Comparison of ENCODE assay signal across 1 cellular context in the genomic region with DNA sequence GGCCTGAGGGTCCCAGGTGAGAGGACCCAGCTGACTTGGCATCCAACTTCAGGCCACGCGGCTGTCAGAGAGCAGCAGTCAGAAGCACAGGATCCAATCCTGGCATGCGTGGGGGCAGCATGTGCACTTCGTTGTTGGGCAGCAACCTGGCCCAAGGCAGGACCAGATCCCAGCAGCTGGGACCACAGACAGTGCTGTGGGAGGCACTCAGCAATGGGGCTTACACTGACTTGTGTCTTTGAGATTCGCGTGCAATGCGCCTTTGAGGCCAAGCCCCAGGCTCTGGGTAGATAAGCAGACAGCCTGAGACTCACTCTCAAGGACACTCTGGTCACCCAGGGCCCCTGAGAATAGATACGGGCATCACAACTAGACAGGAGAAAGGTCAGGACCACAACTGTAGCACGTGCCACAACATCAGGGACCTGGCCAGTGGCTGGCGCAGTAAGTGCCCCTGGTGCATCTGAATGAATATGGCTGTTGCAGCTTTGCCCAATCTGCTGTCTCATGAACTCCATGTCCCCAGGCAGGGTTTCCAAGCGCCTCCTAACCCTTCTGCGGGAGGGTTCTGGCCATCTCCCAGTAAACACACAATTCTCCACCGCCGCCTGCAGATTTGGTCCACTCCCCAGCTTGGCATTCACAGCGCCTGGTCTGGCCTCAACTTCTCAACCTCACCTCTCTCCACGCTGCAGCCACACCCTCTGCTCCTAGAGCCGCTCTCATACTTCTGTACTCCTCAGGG.
A peak's percentile ranks its signal among the peaks of the same experiment; 100 is the strongest.
TF ChIP-seq lines count a peak whose summit lies in the region.

No MANE protein-coding gene starts in this region.

TF ChIP-seq in K562, 482 proteins besides CTCF, POLR2A, EP300 and RAD21 (continued from another document):
- TF ChIP-seq HOMEZ (CRISPR knock-in tag; IDR thresholded peaks at IDR 0.05) (no peak), BHLHE40 (IDR thresholded peaks at IDR 0.05; ENCODE audit: low read length) (peak; percentile 83), FOSL1 (tag; conservative IDR thresholded peaks at IDR 0.05) (no peak), ZNF121 (CRISPR knock-in tag; conservative IDR thresholded peaks at IDR 0.05) (peak; percentile 11; the same call in 1 of the 2 replicates), E4F1 (CRISPR knock-in tag; IDR thresholded peaks at IDR 0.05; ENCODE audit: borderline replicate concordance) (no peak), ESRRA (IDR thresholded peaks at IDR 0.05; ENCODE audit: borderline replicate concordance, low read depth) (peak; percentile 86), POLR3G (IDR thresholded peaks at IDR 0.05; ENCODE audit: extremely low read depth, insufficient read length, insufficient replicate concordance) (no peak), POLR2G (IDR thresholded peaks at IDR 0.05; ENCODE audit: low read depth, low read length) (peak; percentile 42), CBFA2T2 (conservative IDR thresholded peaks at IDR 0.05) (peak; percentile 52), THRB (CRISPR knock-in tag; conservative IDR thresholded peaks at IDR 0.05) (no peak), RCOR1 (IDR thresholded peaks at IDR 0.05; ENCODE audit: borderline replicate concordance in 1 of 2, low read depth in 2 of 2, low read length in 2 of 2) (0 out of 4 replicates have a peak, but pooled peaks of 1 of the 2 experiments have one; percentile 32), PHF8 (IDR thresholded peaks at IDR 0.05; ENCODE audit: borderline replicate concordance, low read length) (no peak), GATA2 (CRISPR knock-in tag; IDR thresholded peaks at IDR 0.05) (peak; percentile 40; the same call in 1 of the 2 replicates), STAT5B (CRISPR knock-in tag; IDR thresholded peaks at IDR 0.05) (no peak), ZNF133 (CRISPR knock-in tag; IDR thresholded peaks at IDR 0.05) (no peak), ZNF253 (CRISPR knock-in tag; conservative IDR thresholded peaks at IDR 0.05) (no peak), TCF3 (CRISPR knock-in tag; IDR thresholded peaks at IDR 0.05) (peak; percentile 66), TAL1 (IDR thresholded peaks at IDR 0.05) (peak; percentile 41; the same call in 1 of the 2 replicates), ARID1B (IDR thresholded peaks at IDR 0.05) (peak; percentile 59; the same call in 1 of the 2 replicates), KAT8 (IDR thresholded peaks at IDR 0.05; ENCODE audit: low read depth) (no peak), BCL6 (CRISPR knock-in tag; IDR thresholded peaks at IDR 0.05) (no peak), PPARD (CRISPR knock-in tag; IDR thresholded peaks at IDR 0.05) (no peak), NCOA6 (IDR thresholded peaks at IDR 0.05) (no peak), NFIC (IDR thresholded peaks at IDR 0.05) (0 out of 2 replicates have a peak, but pooled peaks have one; percentile 15), CREBBP (IDR thresholded peaks at IDR 0.05; ENCODE audit: low read depth, low read length) (no peak), CBFA2T3 (IDR thresholded peaks at IDR 0.05) (peak; percentile 81), SMARCA5 (IDR thresholded peaks at IDR 0.05) (no peak), HDAC1 (IDR thresholded peaks at IDR 0.05) (0 out of 4 replicates have a peak, but pooled peaks of 1 of the 2 experiments have one; percentile 34), SREBF1 (IDR thresholded peaks at IDR 0.05; ENCODE audit: borderline replicate concordance, low read depth, low read length) (no peak)
- TF ChIP-seq, protein P1, sequence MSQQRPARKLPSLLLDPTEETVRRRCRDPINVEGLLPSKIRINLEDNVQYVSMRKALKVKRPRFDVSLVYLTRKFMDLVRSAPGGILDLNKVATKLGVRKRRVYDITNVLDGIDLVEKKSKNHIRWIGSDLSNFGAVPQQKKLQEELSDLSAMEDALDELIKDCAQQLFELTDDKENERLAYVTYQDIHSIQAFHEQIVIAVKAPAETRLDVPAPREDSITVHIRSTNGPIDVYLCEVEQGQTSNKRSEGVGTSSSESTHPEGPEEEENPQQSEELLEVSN (IDR thresholded peaks at IDR 0.05; ENCODE audit: borderline replicate concordance in 1 of 2, extremely low read depth in 1 of 2, insufficient read depth in 1 of 2, insufficient read length in 1 of 2, low read depth in 1 of 2, low read length in 1 of 2, poor library complexity in 1 of 2, severe bottlenecking in 1 of 2): peak; percentile 14 to 41
- TF ChIP-seq, protein P2, sequence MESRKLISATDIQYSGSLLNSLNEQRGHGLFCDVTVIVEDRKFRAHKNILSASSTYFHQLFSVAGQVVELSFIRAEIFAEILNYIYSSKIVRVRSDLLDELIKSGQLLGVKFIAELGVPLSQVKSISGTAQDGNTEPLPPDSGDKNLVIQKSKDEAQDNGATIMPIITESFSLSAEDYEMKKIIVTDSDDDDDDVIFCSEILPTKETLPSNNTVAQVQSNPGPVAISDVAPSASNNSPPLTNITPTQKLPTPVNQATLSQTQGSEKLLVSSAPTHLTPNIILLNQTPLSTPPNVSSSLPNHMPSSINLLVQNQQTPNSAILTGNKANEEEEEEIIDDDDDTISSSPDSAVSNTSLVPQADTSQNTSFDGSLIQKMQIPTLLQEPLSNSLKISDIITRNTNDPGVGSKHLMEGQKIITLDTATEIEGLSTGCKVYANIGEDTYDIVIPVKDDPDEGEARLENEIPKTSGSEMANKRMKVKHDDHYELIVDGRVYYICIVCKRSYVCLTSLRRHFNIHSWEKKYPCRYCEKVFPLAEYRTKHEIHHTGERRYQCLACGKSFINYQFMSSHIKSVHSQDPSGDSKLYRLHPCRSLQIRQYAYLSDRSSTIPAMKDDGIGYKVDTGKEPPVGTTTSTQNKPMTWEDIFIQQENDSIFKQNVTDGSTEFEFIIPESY (CRISPR knock-in tag; IDR thresholded peaks at IDR 0.05): peak; percentile 62; the same call in 1 of the 2 replicates
- TF ChIP-seq, protein P3, sequence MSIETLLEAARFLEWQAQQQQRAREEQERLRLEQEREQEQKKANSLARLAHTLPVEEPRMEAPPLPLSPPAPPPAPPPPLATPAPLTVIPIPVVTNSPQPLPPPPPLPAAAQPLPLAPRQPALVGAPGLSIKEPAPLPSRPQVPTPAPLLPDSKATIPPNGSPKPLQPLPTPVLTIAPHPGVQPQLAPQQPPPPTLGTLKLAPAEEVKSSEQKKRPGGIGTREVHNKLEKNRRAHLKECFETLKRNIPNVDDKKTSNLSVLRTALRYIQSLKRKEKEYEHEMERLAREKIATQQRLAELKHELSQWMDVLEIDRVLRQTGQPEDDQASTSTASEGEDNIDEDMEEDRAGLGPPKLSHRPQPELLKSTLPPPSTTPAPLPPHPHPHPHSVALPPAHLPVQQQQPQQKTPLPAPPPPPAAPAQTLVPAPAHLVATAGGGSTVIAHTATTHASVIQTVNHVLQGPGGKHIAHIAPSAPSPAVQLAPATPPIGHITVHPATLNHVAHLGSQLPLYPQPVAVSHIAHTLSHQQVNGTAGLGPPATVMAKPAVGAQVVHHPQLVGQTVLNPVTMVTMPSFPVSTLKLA (conservative IDR thresholded peaks at IDR 0.05): peak in 1 of 2 experiments; percentile 72; a peak in 3 of 4 replicates
- TF ChIP-seq, protein P4, sequence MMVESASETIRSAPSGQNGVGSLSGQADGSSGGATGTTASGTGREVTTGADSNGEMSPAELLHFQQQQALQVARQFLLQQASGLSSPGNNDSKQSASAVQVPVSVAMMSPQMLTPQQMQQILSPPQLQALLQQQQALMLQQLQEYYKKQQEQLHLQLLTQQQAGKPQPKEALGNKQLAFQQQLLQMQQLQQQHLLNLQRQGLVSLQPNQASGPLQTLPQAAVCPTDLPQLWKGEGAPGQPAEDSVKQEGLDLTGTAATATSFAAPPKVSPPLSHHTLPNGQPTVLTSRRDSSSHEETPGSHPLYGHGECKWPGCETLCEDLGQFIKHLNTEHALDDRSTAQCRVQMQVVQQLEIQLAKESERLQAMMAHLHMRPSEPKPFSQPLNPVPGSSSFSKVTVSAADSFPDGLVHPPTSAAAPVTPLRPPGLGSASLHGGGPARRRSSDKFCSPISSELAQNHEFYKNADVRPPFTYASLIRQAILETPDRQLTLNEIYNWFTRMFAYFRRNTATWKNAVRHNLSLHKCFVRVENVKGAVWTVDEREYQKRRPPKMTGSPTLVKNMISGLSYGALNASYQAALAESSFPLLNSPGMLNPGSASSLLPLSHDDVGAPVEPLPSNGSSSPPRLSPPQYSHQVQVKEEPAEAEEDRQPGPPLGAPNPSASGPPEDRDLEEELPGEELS (CRISPR knock-in tag; IDR thresholded peaks at IDR 0.05; ENCODE audit: borderline replicate concordance): no peak; the same call in 1 of the 2 replicates
- TF ChIP-seq, protein P5, sequence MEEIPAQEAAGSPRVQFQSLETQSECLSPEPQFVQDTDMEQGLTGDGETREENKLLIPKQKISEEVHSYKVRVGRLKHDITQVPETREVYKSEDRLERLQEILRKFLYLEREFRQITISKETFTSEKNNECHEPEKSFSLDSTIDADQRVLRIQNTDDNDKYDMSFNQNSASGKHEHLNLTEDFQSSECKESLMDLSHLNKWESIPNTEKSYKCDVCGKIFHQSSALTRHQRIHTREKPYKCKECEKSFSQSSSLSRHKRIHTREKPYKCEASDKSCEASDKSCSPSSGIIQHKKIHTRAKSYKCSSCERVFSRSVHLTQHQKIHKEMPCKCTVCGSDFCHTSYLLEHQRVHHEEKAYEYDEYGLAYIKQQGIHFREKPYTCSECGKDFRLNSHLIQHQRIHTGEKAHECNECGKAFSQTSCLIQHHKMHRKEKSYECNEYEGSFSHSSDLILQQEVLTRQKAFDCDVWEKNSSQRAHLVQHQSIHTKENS (CRISPR knock-in tag; IDR thresholded peaks at IDR 0.05): no peak
